Comparison of ENCODE assay signal across 23 cellular contexts in genomic region chr14:106037380-106037779, GRCh38.
A peak's percentile ranks its signal among the peaks of the same experiment; 100 is the strongest.
DNase-seq lines count a peak whose midpoint lies in the region; ATAC-seq, FAIRE-seq and TF ChIP-seq lines count a peak whose summit lies in the region.
"Had no signal": no experiment of that assay in that cellular context is flagged by ENCODE, and none has a peak within 500 bp of the region (broad histone marks: within the 10 kb centered on the region; RNA-seq: fewer than 3 reads in every experiment).

No MANE protein-coding gene starts in this region.

- DNase-seq in HepG2 (ENCODE audit: low spot score) (no peak), right lobe of liver (no peak), COR-L47 (lab: John Stamatoyannopoulos, UW) (peak; percentile 4), OCI-LY7 (ENCODE audit: low spot score) (no peak)
- no peak for DNase-seq in stimulated activated CD4-positive, alpha-beta T cell treated with anti-CD3 and anti-CD28 coated beads, Interleukin-4, amount 100 ng/mL, for 1 hour
- DNase-seq in activated CD4-positive, CD25-positive, alpha-beta regulatory T cell (lab: John Stamatoyannopoulos, UW), result no peak
- DNase-seq: CD4-positive, CD25-positive, alpha-beta regulatory T cell; GOT3; HCEC 1CT; Karpas-422; NCI-H1092 treated with DMSO at 0.1 percent for 48 hours; NCI-H1436 treated with DMSO at 0.1 percent for 48 hours; NCI-H1930; NCI-H345; NCI-H524; NCI-H774; OCI-M1; RPMI8226; SHP77; T-helper 2 cell had no signal

- TF ChIP-seq CTCF in HepG2 (CRISPR knock-in tag; IDR thresholded peaks at IDR 0.05), result no peak
- TF ChIP-seq CTCF in right lobe of liver (IDR thresholded peaks at IDR 0.05), result no peak
- no peak for TF ChIP-seq CTCF in Loucy (conservative IDR thresholded peaks at IDR 0.05; ENCODE audit: low read length)
- no peak for TF ChIP-seq CTCF in OCI-LY7 (conservative IDR thresholded peaks at IDR 0.05; ENCODE audit: low read length)

- H4K20me1 ChIP-seq in HepG2 (ENCODE audit: insufficient read depth, low read length), result no peaks in the 10 kb centered on the region
- H4K20me1 ChIP-seq in Loucy (ENCODE audit: insufficient read depth, low read length, poor library complexity, severe bottlenecking), result no peaks in the 10 kb centered on the region
- no peaks in the 10 kb centered on the region for H4K20me1 ChIP-seq in OCI-LY7 (ENCODE audit: insufficient read depth, low read length)

- POLR2A ChIA-PET in HepG2 (lab: Yijun Ruan, JAX) (no interaction called here), OCI-LY7 (lab: Charles Lee) (no interaction called here)

- no peak overlapping the region for H3K9ac ChIP-seq in HepG2 (ENCODE audit: insufficient read depth, low read depth, low read length)
- H3K9ac ChIP-seq in Loucy (ENCODE audit: low read depth, low read length, poor library complexity, severe bottlenecking), result peak overlapping the region; percentile 32

- TF ChIP-seq RAD21 in HepG2 (CRISPR knock-in tag; IDR thresholded peaks at IDR 0.05), result no peak

- H3K4me1 ChIP-seq in HepG2 (ENCODE audit: insufficient read depth, low read length), result no peaks in the 10 kb centered on the region
- no peaks in the 10 kb centered on the region for H3K4me1 ChIP-seq in right lobe of liver
- H3K4me1 ChIP-seq in Loucy (ENCODE audit: insufficient read depth, low read length, poor library complexity, severe bottlenecking), result peaks cover 32% of the 10 kb centered on the region
- no peaks in the 10 kb centered on the region for H3K4me1 ChIP-seq in OCI-LY7 (ENCODE audit: insufficient read depth, low read length, poor library complexity, severe bottlenecking)

- H3F3A ChIP-seq in Loucy (ENCODE audit: low read depth), result no peaks in the 10 kb centered on the region

- TF ChIP-seq EP300 in HepG2 (IDR thresholded peaks at IDR 0.05; ENCODE audit: low read depth in 2 of 2, low read length in 2 of 2) (no peak), HepG2 (CRISPR knock-in tag; IDR thresholded peaks at IDR 0.05; ENCODE audit: borderline replicate concordance) (no peak)

- H3K4me2 ChIP-seq in HepG2 (ENCODE audit: low read depth, low read length) (no peak overlapping the region), Loucy (ENCODE audit: low read depth, low read length, poor library complexity, severe bottlenecking) (peak overlapping the region; percentile 70), OCI-LY7 (ENCODE audit: low read length) (no peak overlapping the region)

- in situ Hi-C loops in HepG2 (cut with HindIII; ENCODE audit: extremely low pct_ligation_motif_present, low pct_unique_long_range_greater_than_20kb), result no loop called here

- CTCF ChIA-PET in HepG2 (lab: Yijun Ruan, JAX; ENCODE audit: low intra/inter-chr PET ratio, low total read pairs), result no interaction called here
- CTCF ChIA-PET in OCI-LY7 (lab: Charles Lee; ENCODE audit: unreplicated experiment), result no interaction called here

- H3K9me2 ChIP-seq in Loucy (replicated peaks; ENCODE audit: low read depth, low read length), result no peaks in the 10 kb centered on the region
- H3K9me2 ChIP-seq in OCI-LY7 (ENCODE audit: insufficient read depth, low read length), result no peaks in the 10 kb centered on the region

- TF ChIP-seq POLR2A in HepG2 (IDR thresholded peaks at IDR 0.05; ENCODE audit: insufficient read depth in 1 of 2, low read depth in 2 of 2, low read length in 2 of 2) (no peak), right lobe of liver (IDR thresholded peaks at IDR 0.05) (no peak)

- 31% methylated on average over 6 of the region's 6 CpGs for WGBS in HepG2 (ENCODE audit: low lambda C conversion rate)
- WGBS in right lobe of liver (ENCODE audit: insufficient coverage, low coverage, low lambda C conversion rate, missing lambda C conversion rate), result 37% methylated on average over 6 of the region's 6 CpGs

- peak; percentile 60; the same call in 2 of the 3 replicates for ATAC-seq in HepG2
- no peak for ATAC-seq in right lobe of liver

- H3K27me3 ChIP-seq in HepG2 (ENCODE audit: control insufficient read depth in 1 of 2, insufficient read depth in 2 of 2, low read length in 2 of 2), result peaks cover 0 to 14% of the 10 kb centered on the region in 2 experiments; a peak in 2 of 5 replicates
- no peaks in the 10 kb centered on the region for H3K27me3 ChIP-seq in right lobe of liver
- no peaks in the 10 kb centered on the region for H3K27me3 ChIP-seq in Loucy (ENCODE audit: insufficient read depth, low read length, poor library complexity, severe bottlenecking)

- H3K36me3 ChIP-seq in HepG2 (replicated peaks in 1 of 2; ENCODE audit: control insufficient read depth in 1 of 2, insufficient read depth in 2 of 2, low read length in 2 of 2), result no peaks in the 10 kb centered on the region
- H3K36me3 ChIP-seq in right lobe of liver, result no peaks in the 10 kb centered on the region
- no peaks in the 10 kb centered on the region for H3K36me3 ChIP-seq in Loucy (ENCODE audit: insufficient read depth, low read length)
- no peaks in the 10 kb centered on the region for H3K36me3 ChIP-seq in OCI-LY7 (ENCODE audit: insufficient read depth, low read length)

- FAIRE-seq in HepG2 (lab: Jason Lieb, UNC), result no peak
- FAIRE-seq: GM12892, HTR-8/SVneo had no signal

- H3K27ac ChIP-seq in HepG2 (ENCODE audit: extremely low read length, insufficient read depth, low read length) (no peak overlapping the region), right lobe of liver (no peak overlapping the region), OCI-LY7 (ENCODE audit: low read depth, low read length, poor library complexity, severe bottlenecking) (no peak overlapping the region)

- H3K4me3 ChIP-seq in HepG2 (replicated peaks in 1 of 3; ENCODE audit: insufficient read depth in 1 of 3, low read depth in 2 of 3, low read length in 3 of 3) (no peak overlapping the region), right lobe of liver (no peak overlapping the region), Loucy (ENCODE audit: low read length, poor library complexity, severe bottlenecking) (peak overlapping the region; percentile 55), OCI-LY7 (ENCODE audit: low read depth, low read length, poor library complexity, severe bottlenecking) (no peak overlapping the region)

- no peaks in the 10 kb centered on the region for H3K9me3 ChIP-seq in HepG2 (ENCODE audit: low read length)
- no peaks in the 10 kb centered on the region for H3K9me3 ChIP-seq in right lobe of liver
- no peaks in the 10 kb centered on the region for H3K9me3 ChIP-seq in Loucy (ENCODE audit: insufficient read depth, low read depth, low read length)
- no peaks in the 10 kb centered on the region for H3K9me3 ChIP-seq in OCI-LY7 (ENCODE audit: low read length)

- intact Hi-C loops in HepG2 (cut with micrococcal nuclease; ENCODE audit: unreplicated experiment) (no loop called here), right lobe of liver (cut with DNase I) (no loop called here), OCI-LY7 (cut with micrococcal nuclease; ENCODE audit: unreplicated experiment) (no loop called here)

- BruUV-seq in HepG2 (replicated peaks; lab: Mats Ljungman, UMichigan), result no TSS peak
- BruUV-seq in OCI-LY7 (replicated peaks; lab: Mats Ljungman, UMichigan), result no TSS peak

- H3K79me2 ChIP-seq in HepG2 (ENCODE audit: insufficient read depth, low read length) (no peaks in the 10 kb centered on the region), Loucy (ENCODE audit: insufficient read depth, low read length) (no peaks in the 10 kb centered on the region), OCI-LY7 (ENCODE audit: insufficient read depth, low read depth, low read length) (no peaks in the 10 kb centered on the region)

- H2AFZ ChIP-seq in HepG2 (ENCODE audit: low read length), result no peak overlapping the region
- no peak overlapping the region for H2AFZ ChIP-seq in Loucy (ENCODE audit: low read length)
- H2AFZ ChIP-seq in OCI-LY7 (ENCODE audit: low read length), result no peak overlapping the region

TF ChIP-seq in HepG2, 621 proteins besides CTCF, POLR2A, EP300 and RAD21 (continues in another document):
- TF ChIP-seq ZHX1 (CRISPR knock-in tag; IDR thresholded peaks at IDR 0.05; ENCODE audit: low read depth), result no peak
- no peak for TF ChIP-seq YY1 (IDR thresholded peaks at IDR 0.05; ENCODE audit: insufficient read depth, insufficient replicate concordance, low read depth, low read length)
- TF ChIP-seq ZNF629 (CRISPR knock-in tag; conservative IDR thresholded peaks at IDR 0.05), result no peak
- TF ChIP-seq SP5 (CRISPR knock-in tag; IDR thresholded peaks at IDR 0.05; ENCODE audit: borderline replicate concordance, low read depth), result no peak
